In the genomic region with DNA sequence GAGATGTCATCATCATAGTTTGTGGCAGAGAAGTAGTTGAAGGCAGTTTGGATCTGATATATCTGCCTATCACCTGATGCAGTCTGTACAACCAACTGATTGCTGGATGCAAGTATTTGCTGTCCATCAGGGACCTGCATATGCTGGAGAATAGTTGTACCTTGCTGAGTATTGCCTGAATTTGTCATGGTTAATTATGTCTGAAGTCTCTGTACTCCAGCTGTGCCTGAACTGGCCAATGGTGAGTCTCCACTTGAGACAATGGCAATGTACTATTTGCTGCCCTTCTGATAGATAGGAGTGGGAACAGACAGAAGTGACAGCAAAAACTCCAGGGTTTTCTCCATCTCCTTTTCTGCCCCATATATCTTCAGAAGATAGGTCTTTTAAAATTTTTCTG, we compare ENCODE assay signal across 22 cellular contexts.
"Had no signal": no experiment of that assay in that cellular context is flagged by ENCODE, and none has a peak within 500 bp of the region (broad histone marks: within the 10 kb centered on the region; RNA-seq: fewer than 3 reads in every experiment).

No MANE protein-coding gene starts in this region.

- H3K4me3 Mint-ChIP-seq: dendritic cell treated with granulocyte-macrophage colony-stimulating factor and Interleukin-4, amounts not matched to agents 40 ng/mL and 50 ng/mL, for 4 days; effector memory CD8-positive, alpha-beta T cell; endodermal cell; immature natural killer cell; memory B cell; naive thymus-derived CD4-positive, alpha-beta T cell had no signal

- H3K27ac Mint-ChIP-seq: dendritic cell treated with granulocyte-macrophage colony-stimulating factor and Interleukin-4, amounts not matched to agents 40 ng/mL and 50 ng/mL, for 4 days; effector memory CD8-positive, alpha-beta T cell; endodermal cell; immature natural killer cell; memory B cell; naive thymus-derived CD4-positive, alpha-beta T cell had no signal

- H3K4me1 Mint-ChIP-seq: endodermal cell; immature natural killer cell; memory B cell; naive thymus-derived CD4-positive, alpha-beta T cell had no signal

- H3K27me3 Mint-ChIP-seq: dendritic cell treated with granulocyte-macrophage colony-stimulating factor and Interleukin-4, amounts not matched to agents 40 ng/mL and 50 ng/mL, for 4 days; effector memory CD8-positive, alpha-beta T cell; memory B cell; naive thymus-derived CD4-positive, alpha-beta T cell had no signal

- H3K9me3 Mint-ChIP-seq: endodermal cell had no signal

- H3K36me3 Mint-ChIP-seq: immature natural killer cell; memory B cell; naive thymus-derived CD4-positive, alpha-beta T cell had no signal

- DNase-seq: effector CD8-positive, alpha-beta T cell; effector memory CD8-positive, alpha-beta T cell; endodermal cell; erythroblast; esophagus squamous epithelium; foreskin fibroblast; foreskin melanocyte; gastrocnemius medialis; heart left ventricle; hypothalamus; immature natural killer cell; islet precursor cell; kidney; kidney glomerular epithelial cell; left colon; left ventricle myocardium inferior; mammary epithelial cell; mesendoderm; midbrain; naive thymus-derived CD4-positive, alpha-beta T cell had no signal
